In genomic region chr1:165345502-165345901, GRCh38 we compare ENCODE assay signal across 1 cellular context.
TF ChIP-seq lines count a peak whose summit lies in the region.

No MANE protein-coding gene starts in this region.

TF ChIP-seq in K562, 482 proteins besides CTCF, POLR2A, EP300 and RAD21 (continued from another document):
- TF ChIP-seq, protein P1, sequence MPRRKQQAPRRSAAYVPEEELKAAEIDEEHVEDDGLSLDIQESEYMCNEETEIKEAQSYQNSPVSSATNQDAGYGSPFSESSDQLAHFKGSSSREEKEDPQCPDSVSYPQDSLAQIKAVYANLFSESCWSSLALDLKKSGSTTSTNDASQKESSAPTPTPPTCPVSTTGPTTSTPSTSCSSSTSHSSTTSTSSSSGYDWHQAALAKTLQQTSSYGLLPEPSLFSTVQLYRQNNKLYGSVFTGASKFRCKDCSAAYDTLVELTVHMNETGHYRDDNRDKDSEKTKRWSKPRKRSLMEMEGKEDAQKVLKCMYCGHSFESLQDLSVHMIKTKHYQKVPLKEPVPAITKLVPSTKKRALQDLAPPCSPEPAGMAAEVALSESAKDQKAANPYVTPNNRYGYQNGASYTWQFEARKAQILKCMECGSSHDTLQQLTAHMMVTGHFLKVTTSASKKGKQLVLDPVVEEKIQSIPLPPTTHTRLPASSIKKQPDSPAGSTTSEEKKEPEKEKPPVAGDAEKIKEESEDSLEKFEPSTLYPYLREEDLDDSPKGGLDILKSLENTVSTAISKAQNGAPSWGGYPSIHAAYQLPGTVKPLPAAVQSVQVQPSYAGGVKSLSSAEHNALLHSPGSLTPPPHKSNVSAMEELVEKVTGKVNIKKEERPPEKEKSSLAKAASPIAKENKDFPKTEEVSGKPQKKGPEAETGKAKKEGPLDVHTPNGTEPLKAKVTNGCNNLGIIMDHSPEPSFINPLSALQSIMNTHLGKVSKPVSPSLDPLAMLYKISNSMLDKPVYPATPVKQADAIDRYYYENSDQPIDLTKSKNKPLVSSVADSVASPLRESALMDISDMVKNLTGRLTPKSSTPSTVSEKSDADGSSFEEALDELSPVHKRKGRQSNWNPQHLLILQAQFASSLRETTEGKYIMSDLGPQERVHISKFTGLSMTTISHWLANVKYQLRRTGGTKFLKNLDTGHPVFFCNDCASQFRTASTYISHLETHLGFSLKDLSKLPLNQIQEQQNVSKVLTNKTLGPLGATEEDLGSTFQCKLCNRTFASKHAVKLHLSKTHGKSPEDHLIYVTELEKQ (CRISPR knock-in tag; IDR thresholded peaks at IDR 0.05), result no peak
- TF ChIP-seq MAFG (tag; conservative IDR thresholded peaks at IDR 0.05) (no peak), NCOA6 (IDR thresholded peaks at IDR 0.05) (no peak), EHMT2 (IDR thresholded peaks at IDR 0.05) (no peak)
TF ChIP-seq in K562: peak in this region for 1.
